In genomic region chr7:1842321-1843221, GRCh38 we compare ENCODE assay signal across 13 cellular contexts.
DNase-seq lines count a peak whose midpoint lies in the region; ATAC-seq and TF ChIP-seq lines count a peak whose summit lies in the region.
"Had no signal": no experiment of that assay in that cellular context is flagged by ENCODE, and none has a peak within 500 bp of the region (broad histone marks: within the 10 kb centered on the region; RNA-seq: fewer than 3 reads in every experiment).

No MANE protein-coding gene starts in this region.

- no peak overlapping the region for H3K4me3 Mint-ChIP-seq in activated naive CD4-positive, alpha-beta T cell treated with anti-CD3 and anti-CD28 coated beads for 36 hours
- H3K4me3 Mint-ChIP-seq: mesothelial cell of epicardium had no signal

- 70% methylated on average over 29 of the region's 31 CpGs for WGBS in mesenchymal stem cell
- 87 to 90% methylated on average over 31 of the region's 31 CpGs for WGBS in aorta, 2 donors

- POLR2A ChIA-PET in PC-3 (lab: Charles Lee; ENCODE audit: unreplicated experiment): no interaction called here

- TF ChIP-seq CTCF in coronary artery (IDR thresholded peaks at IDR 0.05) (no peak), PC-3 (conservative IDR thresholded peaks at IDR 0.05; ENCODE audit: low read depth, low read length) (no peak)

- peak overlapping the region; percentile 53 for H4K91ac ChIP-seq in mesenchymal stem cell (ENCODE audit: low read length)

- peak overlapping the region in 1 of 2 experiments; percentile 18 for H3K18ac ChIP-seq in mesenchymal stem cell (ENCODE audit: low read depth in 1 of 2, low read length in 2 of 2)

- H3K27me3 ChIP-seq in mesenchymal stem cell (ENCODE audit: control insufficient read depth in 1 of 2, insufficient read depth in 1 of 2, low read length in 2 of 2): no peaks in the 10 kb centered on the region
- no peaks in the 10 kb centered on the region for H3K27me3 ChIP-seq in aorta (ENCODE audit: control insufficient read depth in 1 of 2, insufficient read depth in 2 of 2, low read length in 1 of 2)
- H3K27me3 ChIP-seq in PC-3 (ENCODE audit: low read length): no peaks in the 10 kb centered on the region
- H3K27me3 ChIP-seq: tibial artery had no signal

- no peak overlapping the region for H2AFZ ChIP-seq in mesenchymal stem cell (ENCODE audit: low read depth, low read length)
- no peak overlapping the region for H2AFZ ChIP-seq in PC-3 (ENCODE audit: low read length)

- H3K4me2 ChIP-seq in mesenchymal stem cell (ENCODE audit: low read length, poor library complexity, severe bottlenecking) (no peak overlapping the region), PC-3 (ENCODE audit: low read length) (no peak overlapping the region)

- H3K4me1 ChIP-seq in mesenchymal stem cell (ENCODE audit: control insufficient read depth, insufficient read depth, low read depth, low read length): peaks cover 20% of the 10 kb centered on the region
- H3K4me1 ChIP-seq in aorta (ENCODE audit: control insufficient read depth in 1 of 2, insufficient read depth in 2 of 2, low read length in 2 of 2): no peaks in the 10 kb centered on the region
- H3K4me1 ChIP-seq in PC-3 (ENCODE audit: insufficient read depth, low read length): no peaks in the 10 kb centered on the region
- H3K4me1 ChIP-seq: tibial artery had no signal

- no peak overlapping the region for H3K14ac ChIP-seq in mesenchymal stem cell (ENCODE audit: low read length in 2 of 2)

- H3K9me3 Mint-ChIP-seq in activated naive CD4-positive, alpha-beta T cell treated with anti-CD3 and anti-CD28 coated beads for 36 hours: no peaks in the 10 kb centered on the region
- H3K9me3 Mint-ChIP-seq: mesothelial cell of epicardium had no signal

- BruUV-seq in PC-3 (replicated peaks; lab: Mats Ljungman, UMichigan): no TSS peak

- H3K23ac ChIP-seq in mesenchymal stem cell (ENCODE audit: low read length in 2 of 2): peak overlapping the region in 1 of 2 experiments; percentile 84

- no peak overlapping the region for H3K4me3 ChIP-seq in coronary artery
- H3K4me3 ChIP-seq in mesenchymal stem cell (ENCODE audit: insufficient read depth in 1 of 2, low read depth in 1 of 2, low read length in 2 of 2): no peak overlapping the region
- H3K4me3 ChIP-seq in aorta (ENCODE audit: low read length in 2 of 2): no peak overlapping the region
- H3K4me3 ChIP-seq in PC-3 (ENCODE audit: low read length): no peak overlapping the region
- H3K4me3 ChIP-seq: tibial artery had no signal

- H3K36me3 ChIP-seq in mesenchymal stem cell (ENCODE audit: control insufficient read depth in 1 of 2, insufficient read depth in 2 of 2, low read depth in 1 of 2, low read length in 2 of 2): peaks cover 0 to 31% of the 10 kb centered on the region in 2 experiments
- H3K36me3 ChIP-seq in aorta (ENCODE audit: control insufficient read depth in 1 of 2, insufficient read depth in 2 of 2, low read length in 1 of 2): no peaks in the 10 kb centered on the region
- H3K36me3 ChIP-seq in PC-3 (ENCODE audit: low read depth, low read length): no peaks in the 10 kb centered on the region
- H3K36me3 ChIP-seq: tibial artery had no signal

- H2BK120ac ChIP-seq in mesenchymal stem cell (ENCODE audit: low read depth, low read length): no peak overlapping the region

- H3K9me2 ChIP-seq in PC-3 (replicated peaks; ENCODE audit: low read length): no peaks in the 10 kb centered on the region

- peak overlapping the region; percentile 44 for H2BK15ac ChIP-seq in mesenchymal stem cell (ENCODE audit: low read depth, poor library complexity, severe bottlenecking)

- no peak overlapping the region for H3K27ac Mint-ChIP-seq in activated naive CD4-positive, alpha-beta T cell treated with anti-CD3 and anti-CD28 coated beads for 36 hours

- peaks cover 3% of the 10 kb centered on the region for H3K79me1 ChIP-seq in mesenchymal stem cell (replicated peaks; ENCODE audit: low read length, poor library complexity, severe bottlenecking)

- H2BK12ac ChIP-seq in mesenchymal stem cell (ENCODE audit: low read length in 2 of 2): no peak overlapping the region

- H3K36me3 Mint-ChIP-seq in activated naive CD4-positive, alpha-beta T cell treated with anti-CD3 and anti-CD28 coated beads for 36 hours (ENCODE audit: low read depth): peaks cover 11% of the 10 kb centered on the region

- no peaks in the 10 kb centered on the region for H3K27me3 Mint-ChIP-seq in activated naive CD4-positive, alpha-beta T cell treated with anti-CD3 and anti-CD28 coated beads for 36 hours (ENCODE audit: low read depth)

- no peak overlapping the region for H4K8ac ChIP-seq in mesenchymal stem cell (ENCODE audit: low read length)

- CTCF ChIA-PET in activated naive CD4-positive, alpha-beta T cell treated with anti-CD3 and anti-CD28 coated beads for 36 hours (lab: Charles Lee): no interaction called here
- CTCF ChIA-PET in PC-3 (lab: Charles Lee): no interaction called here

- peak; percentile 7 for DNase-seq in activated naive CD4-positive, alpha-beta T cell treated with anti-CD3 and anti-CD28 coated beads, Interleukin-2, amount 50 U/mL, for 16 hours
- DNase-seq in activated naive CD4-positive, alpha-beta T cell treated with anti-CD3 and anti-CD28 coated beads for 36 hours: no peak
- DNase-seq in coronary artery (ENCODE audit: low spot score): peak; percentile 66
- peak; percentile 21 for DNase-seq in mesenchymal stem cell
- DNase-seq in aorta: peak; percentile 20 to 71
- no peak for DNase-seq in PC-3
- no peak for DNase-seq in H4 (ENCODE audit: low spot score)
- DNase-seq in T-helper 9 cell: no peak
- DNase-seq: hippocampal formation, SHP77 treated with DMSO at 0.1 percent for 48 hours had no signal

- H3K4me1 Mint-ChIP-seq in activated naive CD4-positive, alpha-beta T cell treated with anti-CD3 and anti-CD28 coated beads for 36 hours (ENCODE audit: low read depth): peaks cover 3% of the 10 kb centered on the region

- ATAC-seq in aorta (ENCODE audit: low FRiP score): no peak
- ATAC-seq in PC-3: no peak

- no peak overlapping the region for H2AK5ac ChIP-seq in mesenchymal stem cell (ENCODE audit: low read length, severe bottlenecking)

- no peak overlapping the region for H3K9ac ChIP-seq in mesenchymal stem cell (ENCODE audit: low read length)
- H3K9ac ChIP-seq in PC-3 (ENCODE audit: low read length): no peak overlapping the region

- H3K79me2 ChIP-seq in PC-3 (ENCODE audit: low read length): no peaks in the 10 kb centered on the region

- no peaks in the 10 kb centered on the region for H3K9me3 ChIP-seq in mesenchymal stem cell (ENCODE audit: control insufficient read depth, low read length)
- no peaks in the 10 kb centered on the region for H3K9me3 ChIP-seq in aorta (ENCODE audit: control insufficient read depth, low read length)
- H3K9me3 ChIP-seq in PC-3 (ENCODE audit: low read length): no peaks in the 10 kb centered on the region
- H3K9me3 ChIP-seq: tibial artery had no signal

- intact Hi-C loops in activated naive CD4-positive, alpha-beta T cell treated with anti-CD3 and anti-CD28 coated beads for 36 hours (cut with micrococcal nuclease): no loop called here
- intact Hi-C loops in aorta (cut with DNase I) (no loop called here), PC-3 (cut with micrococcal nuclease) (no loop called here)

- no peak overlapping the region for H2BK5ac ChIP-seq in mesenchymal stem cell (ENCODE audit: low read depth, low read length, poor library complexity, severe bottlenecking)

- no peaks in the 10 kb centered on the region for H3F3A ChIP-seq in PC-3 (ENCODE audit: low read length, unreplicated experiment)

- H3K27ac ChIP-seq in coronary artery (no peak overlapping the region), mesenchymal stem cell (ENCODE audit: low read length, poor library complexity, severe bottlenecking) (no peak overlapping the region), aorta (ENCODE audit: low read depth in 1 of 2, low read length in 2 of 2) (no peak overlapping the region), PC-3 (ENCODE audit: low read length) (no peak overlapping the region)
- H3K27ac ChIP-seq: HL-60, tibial artery had no signal

- H4K20me1 ChIP-seq in PC-3 (ENCODE audit: low read length): no peaks in the 10 kb centered on the region

- H3K4ac ChIP-seq in mesenchymal stem cell (ENCODE audit: low read depth in 1 of 2, low read length in 2 of 2): peak overlapping the region in 1 of 2 experiments; percentile 5

Comparison
In these comparisons a context has a peak if more than half of its experiments do, and no peak if none do; other contexts are left out.
1. DNase-seq: peak in activated naive CD4-positive, alpha-beta T cell treated with anti-CD3 and anti-CD28 coated beads, Interleukin-2, amount 50 U/mL, for 16 hours (single experiment), coronary artery (single experiment), mesenchymal stem cell (single experiment) and aorta (2 of 2); none in activated naive CD4-positive, alpha-beta T cell treated with anti-CD3 and anti-CD28 coated beads for 36 hours (single experiment), PC-3 (single experiment), H4 (single experiment) and T-helper 9 cell (single experiment).